Comparison of ENCODE assay signal across 16 cellular contexts in the genomic region with DNA sequence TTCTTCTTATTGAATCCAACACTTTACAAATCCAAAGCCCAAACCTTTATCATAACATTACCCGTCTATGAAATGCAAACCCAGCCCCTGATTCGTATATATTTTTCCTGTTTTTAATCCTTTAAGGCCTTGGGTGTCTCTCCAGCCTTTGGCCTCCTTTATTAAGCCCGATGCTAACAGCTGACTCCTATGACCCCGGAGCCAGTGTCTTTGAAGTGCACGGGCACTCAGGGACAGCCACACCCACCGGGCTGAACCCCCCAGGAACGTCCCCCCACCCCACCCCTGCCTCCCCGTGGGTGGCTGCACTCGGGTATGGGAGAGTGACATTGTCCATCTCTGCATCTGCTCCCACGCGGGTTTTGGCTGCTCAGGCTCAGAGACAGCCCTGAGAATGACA.
DNase-seq lines count a peak whose midpoint lies in the region; ATAC-seq and TF ChIP-seq lines count a peak whose summit lies in the region.
"Had no signal": no experiment of that assay in that cellular context is flagged by ENCODE, and none has a peak within 500 bp of the region (broad histone marks: within the 10 kb centered on the region; RNA-seq: fewer than 3 reads in every experiment).

No MANE protein-coding gene starts in this region.

- no peaks in the 10 kb centered on the region for H3K36me3 Mint-ChIP-seq in type B pancreatic cell
- H3K36me3 Mint-ChIP-seq: naive thymus-derived CD8-positive, alpha-beta T cell had no signal

- H3K9ac ChIP-seq in mesenchymal stem cell (ENCODE audit: low read length): peak overlapping the region; percentile 75

- no peak for TF ChIP-seq POLR2A in esophagus muscularis mucosa (IDR thresholded peaks at IDR 0.05; ENCODE audit: low read depth)
- no peak for TF ChIP-seq POLR2A in erythroblast (IDR thresholded peaks at IDR 0.05; ENCODE audit: low read length)

- H3K9me3 Mint-ChIP-seq in type B pancreatic cell: no peaks in the 10 kb centered on the region
- H3K9me3 Mint-ChIP-seq: CD4-positive, alpha-beta T cell had no signal

- H2AK5ac ChIP-seq in mesenchymal stem cell (ENCODE audit: low read length, severe bottlenecking): peak overlapping the region; percentile 92

- H3K27me3 ChIP-seq in Panc1 (ENCODE audit: control insufficient read depth, insufficient read depth, low read length) (no peaks in the 10 kb centered on the region), esophagus muscularis mucosa (no peaks in the 10 kb centered on the region), mesenchymal stem cell (ENCODE audit: control insufficient read depth in 1 of 2, insufficient read depth in 1 of 2, low read length in 2 of 2) (no peaks in the 10 kb centered on the region)

- TF ChIP-seq CTCF in Panc1 (IDR thresholded peaks at IDR 0.05) (no peak), esophagus muscularis mucosa (IDR thresholded peaks at IDR 0.05) (no peak), type B pancreatic cell (conservative IDR thresholded peaks at IDR 0.05) (no peak)

- H3K79me1 ChIP-seq in mesenchymal stem cell (replicated peaks; ENCODE audit: low read length, poor library complexity, severe bottlenecking): no peaks in the 10 kb centered on the region

- DNase-seq in Panc1 (ENCODE audit: low read depth, low spot score) (no peak), esophagus muscularis mucosa (ENCODE audit: extremely low spot score) (no peak), mesenchymal stem cell (no peak), type B pancreatic cell (ENCODE audit: extremely low spot score, unreplicated experiment) (no peak), erythroblast (lab: John Stamatoyannopoulos, UW) (no peak), HuH-7 (ENCODE audit: low spot score) (no peak), foreskin melanocyte (no peak)
- DNase-seq in activated CD4-positive, CD25-positive, alpha-beta regulatory T cell treated with anti-CD3 and anti-CD28 coated beads, Interleukin-2, amount 50 U/mL, for 72 hours: no peak
- DNase-seq: CD4-positive, alpha-beta T cell; cortex of kidney; GDM1; naive thymus-derived CD8-positive, alpha-beta T cell; NCI-H82; small intestine; WERI-Rb-1 had no signal

- H3K4me2 ChIP-seq in mesenchymal stem cell (ENCODE audit: low read length, poor library complexity, severe bottlenecking): no peak overlapping the region

- no TSS peak for BruUV-seq in Panc1 (replicated peaks; lab: Mats Ljungman, UMichigan)

- peaks cover 34% of the 10 kb centered on the region for H3K4me1 Mint-ChIP-seq in type B pancreatic cell (ENCODE audit: unreplicated experiment)
- H3K4me1 Mint-ChIP-seq: naive thymus-derived CD8-positive, alpha-beta T cell had no signal

- peak overlapping the region; percentile 30 to 91 for H3K18ac ChIP-seq in mesenchymal stem cell (ENCODE audit: low read depth in 1 of 2, low read length in 2 of 2)

- peak overlapping the region; percentile 82 for H2BK15ac ChIP-seq in mesenchymal stem cell (ENCODE audit: low read depth, poor library complexity, severe bottlenecking)

- H3K9me3 ChIP-seq in Panc1 (ENCODE audit: control insufficient read depth, insufficient read depth, low read depth, low read length) (no peaks in the 10 kb centered on the region), esophagus muscularis mucosa (no peaks in the 10 kb centered on the region), mesenchymal stem cell (ENCODE audit: control insufficient read depth, low read length) (no peaks in the 10 kb centered on the region)

- H2BK120ac ChIP-seq in mesenchymal stem cell (ENCODE audit: low read depth, low read length): peak overlapping the region; percentile 83

- in situ Hi-C loops in Panc1 (cut with HindIII; ENCODE audit: low pct_unique_long_range_greater_than_20kb, low sequenced_read_pairs): no loop called here

- intact Hi-C loops in Panc1 (cut with micrococcal nuclease; ENCODE audit: unreplicated experiment) (no loop called here), esophagus muscularis mucosa (cut with DNase I) (no loop called here)

- H3K36me3 ChIP-seq in Panc1 (ENCODE audit: control insufficient read depth, insufficient read depth, low read length) (no peaks in the 10 kb centered on the region), esophagus muscularis mucosa (no peaks in the 10 kb centered on the region), mesenchymal stem cell (ENCODE audit: control insufficient read depth in 1 of 2, insufficient read depth in 2 of 2, low read depth in 1 of 2, low read length in 2 of 2) (no peaks in the 10 kb centered on the region)
- H3K36me3 ChIP-seq: WERI-Rb-1 had no signal

- H2BK5ac ChIP-seq in mesenchymal stem cell (ENCODE audit: low read depth, low read length, poor library complexity, severe bottlenecking): peak overlapping the region; percentile 47

- CTCF ChIA-PET in Panc1 (lab: Charles Lee): no interaction called here

- no peak overlapping the region for H3K4me3 ChIP-seq in Panc1 (ENCODE audit: low read depth in 2 of 2, low read length in 2 of 2)
- H3K4me3 ChIP-seq in esophagus muscularis mucosa: no peak overlapping the region
- no peak overlapping the region for H3K4me3 ChIP-seq in mesenchymal stem cell (ENCODE audit: insufficient read depth in 1 of 2, low read depth in 1 of 2, low read length in 2 of 2)
- H3K4me3 ChIP-seq: SK-N-MC had no signal

- H3K27me3 Mint-ChIP-seq in type B pancreatic cell: no peaks in the 10 kb centered on the region
- H3K27me3 Mint-ChIP-seq: CD4-positive, alpha-beta T cell had no signal

- no peak overlapping the region for H2AFZ ChIP-seq in mesenchymal stem cell (ENCODE audit: low read depth, low read length)

- peak overlapping the region; percentile 1 to 90 for H2BK12ac ChIP-seq in mesenchymal stem cell (ENCODE audit: low read length in 2 of 2)

- peak overlapping the region; percentile 94 for H4K8ac ChIP-seq in mesenchymal stem cell (ENCODE audit: low read length)

- H3K4me1 ChIP-seq in Panc1 (ENCODE audit: control insufficient read depth, insufficient read depth, low read length) (peaks cover 43% of the 10 kb centered on the region), esophagus muscularis mucosa (peaks cover 28 to 39% (median 31%) of the 10 kb centered on the region in 4 donors), mesenchymal stem cell (ENCODE audit: control insufficient read depth, insufficient read depth, low read depth, low read length) (peaks cover 25% of the 10 kb centered on the region)

- 40% methylated on average over 9 of the region's 11 CpGs for WGBS in esophagus muscularis mucosa
- 29% methylated on average over 11 of the region's 11 CpGs for WGBS in mesenchymal stem cell

- peak overlapping the region; percentile 87 for H3K27ac Mint-ChIP-seq in type B pancreatic cell
- H3K27ac Mint-ChIP-seq: CD4-positive, alpha-beta T cell had no signal

- H3K4ac ChIP-seq in mesenchymal stem cell (ENCODE audit: low read depth in 1 of 2, low read length in 2 of 2): peak overlapping the region; percentile 3 to 59

- H4K91ac ChIP-seq in mesenchymal stem cell (ENCODE audit: low read length): peak overlapping the region; percentile 96

- peak overlapping the region in 1 of 2 experiments; percentile 65 for H3K23ac ChIP-seq in mesenchymal stem cell (ENCODE audit: low read length in 2 of 2)

- peak overlapping the region; percentile 99 for H3K27ac ChIP-seq in Panc1 (ENCODE audit: low read length)
- H3K27ac ChIP-seq in esophagus muscularis mucosa (replicated peaks in 1 of 4): peak overlapping the region; percentile 50 to 69 (median 57)
- peak overlapping the region; percentile 64 for H3K27ac ChIP-seq in mesenchymal stem cell (ENCODE audit: low read length, poor library complexity, severe bottlenecking)
- H3K27ac ChIP-seq: SK-N-MC had no signal

- no peak overlapping the region for H3K14ac ChIP-seq in mesenchymal stem cell (ENCODE audit: low read length in 2 of 2)

- POLR2A ChIA-PET in Panc1 (lab: Charles Lee): no interaction called here

- 0 out of 2 replicates have a peak, but pooled peaks have one; percentile 1 for ATAC-seq in Panc1
- ATAC-seq: naive thymus-derived CD8-positive, alpha-beta T cell had no signal

- peak overlapping the region; percentile 29 for H3K4me3 Mint-ChIP-seq in type B pancreatic cell
- H3K4me3 Mint-ChIP-seq: CD4-positive, alpha-beta T cell; naive thymus-derived CD8-positive, alpha-beta T cell had no signal

- no peak for TF ChIP-seq EP300 in esophagus muscularis mucosa (IDR thresholded peaks at IDR 0.05)
